In the genomic region with DNA sequence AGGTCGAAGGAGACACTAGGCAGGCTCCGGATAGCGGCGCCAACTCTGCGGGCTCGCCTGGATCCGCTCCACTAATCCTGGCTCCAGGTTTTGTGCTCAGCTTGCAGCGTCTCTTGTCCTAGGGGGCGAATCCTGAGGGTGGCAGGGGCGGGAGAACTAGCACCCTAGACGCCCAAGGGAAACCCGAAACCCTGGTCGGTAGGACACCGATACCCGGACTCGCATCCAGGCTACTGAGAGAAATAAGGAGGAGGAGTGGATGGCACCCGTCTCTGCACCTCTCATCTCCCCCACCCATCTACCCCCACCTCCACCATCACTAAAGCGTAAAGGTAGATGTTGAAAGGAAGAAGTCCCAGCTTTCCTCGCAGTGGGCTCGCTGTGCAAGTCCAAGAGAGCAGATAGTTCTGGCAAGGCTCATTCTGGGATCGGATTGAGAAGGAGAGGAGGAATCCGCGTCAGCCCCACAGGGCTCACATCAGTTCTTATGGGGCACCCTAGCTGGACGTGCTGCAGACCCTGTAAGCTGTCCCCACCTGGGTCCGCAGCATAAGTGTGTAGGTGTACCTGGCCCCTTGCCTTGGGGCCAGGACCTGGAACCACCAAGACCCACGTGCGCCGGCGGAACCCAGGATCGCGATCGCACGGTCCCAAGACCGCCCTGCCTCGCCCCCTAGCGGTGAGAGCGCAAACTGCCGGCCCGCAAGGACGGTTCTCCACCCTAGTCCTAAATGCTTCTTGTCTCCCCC, we compare ENCODE assay signal across 8 cellular contexts. TPM values are rescaled to one million over a fixed set of nuclear protein-coding genes. Genes with fewer than 3 reads are reported as not detected.
DNase-seq lines count a peak whose midpoint lies in the region; ATAC-seq and TF ChIP-seq lines count a peak whose summit lies in the region.

No MANE protein-coding gene starts in this region.

- H3K4me3 ChIP-seq in OCI-LY3 (ENCODE audit: low read length) (peak overlapping the region; percentile 54), fibroblast of pulmonary artery (replicated peaks; ENCODE audit: low read depth, low read length) (peak overlapping the region; percentile 31), neuronal stem cell (ENCODE audit: low read length in 2 of 2) (peak overlapping the region; percentile 36 to 70)

- TF ChIP-seq CTCF in OCI-LY3 (IDR thresholded peaks at IDR 0.05; ENCODE audit: low read depth, low read length) = peak; percentile 99
- peak; percentile 93 for TF ChIP-seq CTCF in fibroblast of pulmonary artery (IDR thresholded peaks at IDR 0.05; ENCODE audit: low read length, missing control alignments)

- H2BK15ac ChIP-seq in neuronal stem cell (ENCODE audit: low read length) = peak overlapping the region; percentile 83

- H3K4me1 ChIP-seq in OCI-LY3 (ENCODE audit: low read length) = peaks cover 3% of the 10 kb centered on the region; the same call in 1 of the 2 replicates
- peaks cover 7 to 13% of the 10 kb centered on the region in 2 donors for H3K4me1 ChIP-seq in neuronal stem cell (ENCODE audit: control insufficient read depth in 2 of 2, insufficient read depth in 1 of 2, low read depth in 1 of 2, low read length in 2 of 2)

- H3K27ac ChIP-seq in OCI-LY3 (ENCODE audit: low read length) (no peak overlapping the region), neuronal stem cell (replicated peaks; ENCODE audit: low read length) (no peak overlapping the region), substantia nigra (ENCODE audit: low read depth, low read length, poor library complexity, severe bottlenecking) (no peak overlapping the region)

- H3K79me2 ChIP-seq in OCI-LY3 (ENCODE audit: low read length) = no peaks in the 10 kb centered on the region

- H4K20me1 ChIP-seq in OCI-LY3 (ENCODE audit: insufficient read depth, low read length) = no peaks in the 10 kb centered on the region

- DNase-seq in EL = peak; percentile 53
- peak; percentile 72 for DNase-seq in HT-29 (ENCODE audit: low spot score)
- peak; percentile 52 for DNase-seq in activated T-helper 1 cell treated with Interleukin-2 at 50 U/mL for 16 hours (ENCODE audit: low read depth)
- DNase-seq in fibroblast of pulmonary artery (ENCODE audit: low read depth) = peak; percentile 60
- peak; percentile 83 for DNase-seq in neuronal stem cell (ENCODE audit: low spot score)
- DNase-seq in substantia nigra (lab: John Stamatoyannopoulos, UW) = peak in 42 of 49 donors; percentile 4 to 75 (median 38)

- H4K91ac ChIP-seq in neuronal stem cell (ENCODE audit: low read depth, low read length, poor library complexity) = no peak overlapping the region

- H3K9me3 ChIP-seq in OCI-LY3 (ENCODE audit: insufficient read depth, low read length) = no peaks in the 10 kb centered on the region
- peaks cover 16 to 18% of the 10 kb centered on the region in 2 donors for H3K9me3 ChIP-seq in neuronal stem cell (replicated peaks in 1 of 2; ENCODE audit: control insufficient read depth in 2 of 2, insufficient read depth in 1 of 2, low read depth in 1 of 2, low read length in 2 of 2)

- H2BK12ac ChIP-seq in neuronal stem cell (ENCODE audit: low read length) = no peak overlapping the region

- peak overlapping the region; percentile 21 for H3K23ac ChIP-seq in neuronal stem cell (ENCODE audit: low read depth, low read length, poor library complexity)

- ATAC-seq in HG02763 (IDR thresholded peaks at IDR 0.05; ENCODE audit: unreplicated experiment) = no peak

- peak overlapping the region; percentile 76 for H2AFZ ChIP-seq in OCI-LY3 (ENCODE audit: low read depth, low read length)
- peak overlapping the region; percentile 84 for H2AFZ ChIP-seq in neuronal stem cell (ENCODE audit: low read length)

- H2AK5ac ChIP-seq in neuronal stem cell (ENCODE audit: low read depth, low read length) = peak overlapping the region; percentile 6

- H2BK120ac ChIP-seq in neuronal stem cell (ENCODE audit: low read depth, low read length) = no peak overlapping the region

- no peak overlapping the region for H3K14ac ChIP-seq in neuronal stem cell (ENCODE audit: low read length)

- H3K79me1 ChIP-seq in neuronal stem cell (ENCODE audit: low read depth, low read length) = no peaks in the 10 kb centered on the region

- H3K27me3 ChIP-seq in OCI-LY3 (ENCODE audit: low read depth, low read length) (peaks cover 50% of the 10 kb centered on the region), neuronal stem cell (ENCODE audit: control insufficient read depth in 3 of 3, insufficient read depth in 3 of 3, low read depth in 1 of 3, low read length in 3 of 3) (peaks cover 43 to 70% (median 64%) of the 10 kb centered on the region in 3 experiments)

- WGBS in neuronal stem cell (ENCODE audit: extremely low coverage in 2 of 2, insufficient read length in 2 of 2, insufficient replicate concordance in 1 of 2), 2 donors = no CpG with 5 or more reads among the region's 40 CpGs

- no peak overlapping the region for H3K4ac ChIP-seq in neuronal stem cell (ENCODE audit: low read length)

- H2BK5ac ChIP-seq in neuronal stem cell (ENCODE audit: low read length) = no peak overlapping the region

- no peak overlapping the region for H3K9ac ChIP-seq in OCI-LY3 (ENCODE audit: low read length)
- no peak overlapping the region for H3K9ac ChIP-seq in neuronal stem cell (ENCODE audit: low read depth, low read length, poor library complexity)

- H4K8ac ChIP-seq in neuronal stem cell (ENCODE audit: low read depth, low read length) = no peak overlapping the region

- H3K36me3 ChIP-seq in OCI-LY3 (replicated peaks; ENCODE audit: low read depth, low read length) = no peaks in the 10 kb centered on the region
- no peaks in the 10 kb centered on the region for H3K36me3 ChIP-seq in neuronal stem cell (replicated peaks in 1 of 2; ENCODE audit: control insufficient read depth in 2 of 2, insufficient read depth in 2 of 2, low read length in 2 of 2)

- H3K4me2 ChIP-seq in OCI-LY3 (ENCODE audit: low read length) (peak overlapping the region; percentile 72), neuronal stem cell (ENCODE audit: insufficient read depth, low read length, poor library complexity, severe bottlenecking) (peak overlapping the region; percentile 80)

- H3K18ac ChIP-seq in neuronal stem cell (ENCODE audit: low read length) = peak overlapping the region; percentile 73

RNA-seq across cellular contexts. Expression of a gene that starts 6.9 kb away (rescaled TPM):
- total RNA-seq in HT-29 (2014; rRNA removed; shearing (Covaris generic)) = not detected in 2 replicates
- polyA plus RNA-seq in neuronal stem cell (2013, experiment 1 of 2) = 0.11 TPM
- 0.14 TPM for polyA plus RNA-seq in neuronal stem cell (2013, experiment 2 of 2)

RNA-seq across cellular contexts. Expression of a gene that starts 17.1 kb away (rescaled TPM):
- total RNA-seq in HT-29 (2014; rRNA removed; shearing (Covaris generic)) = 21.0 and 21.4 TPM in 2 replicates
- polyA plus RNA-seq in neuronal stem cell (2013, experiment 1 of 2) = 7.2 TPM
- polyA plus RNA-seq in neuronal stem cell (2013, experiment 2 of 2) = 7.2 TPM
